Comparison of ENCODE assay signal across 24 cellular contexts in genomic region chr6:169156108-169156821, GRCh38.
A peak's percentile ranks its signal among the peaks of the same experiment; 100 is the strongest.
DNase-seq lines count a peak whose midpoint lies in the region; ATAC-seq, FAIRE-seq and TF ChIP-seq lines count a peak whose summit lies in the region.
"Had no signal": no experiment of that assay in that cellular context is flagged by ENCODE, and none has a peak within 500 bp of the region (broad histone marks: within the 10 kb centered on the region; RNA-seq: fewer than 3 reads in every experiment).

No MANE protein-coding gene starts in this region.

- no peaks in the 10 kb centered on the region for H3K9me3 Mint-ChIP-seq in natural killer cell
- H3K9me3 Mint-ChIP-seq: activated CD8-positive, alpha-beta T cell treated with anti-CD3 and anti-CD28 coated beads for 36 hours; activated T-helper 1 cell treated with anti-CD3 and anti-CD28 coated beads, Interleukin-12 subunit alpha, Interleukin-12 subunit beta, Interleukin-2, Interleukin-4 antibody, amounts not matched to agents 30 ng/mL and 10 ng/mL and 1 ng/mL, durations not matched to agents 14 hours and 24 hours and 36 hours had no signal

- no peak for TF ChIP-seq EP300 in gastroesophageal sphincter (IDR thresholded peaks at IDR 0.05)

- no peaks in the 10 kb centered on the region for H3K36me3 Mint-ChIP-seq in natural killer cell

- no peak overlapping the region for H3K4me3 ChIP-seq in gastroesophageal sphincter
- H3K4me3 ChIP-seq: MG63 had no signal

- peak; percentile 10 for DNase-seq in HCEC 1CT
- DNase-seq in astrocyte of the hippocampus (ENCODE audit: low read depth, low spot score): peak; percentile 22
- no peak for DNase-seq in sciatic nerve (ENCODE audit: low spot score)
- no peak for DNase-seq in GM19239 (ENCODE audit: insufficient read length, low spot score)
- DNase-seq in natural killer cell: no peak
- DNase-seq in caudate nucleus (lab: John Stamatoyannopoulos, UW): no peak
- DNase-seq: activated CD8-positive, alpha-beta T cell treated with anti-CD3 and anti-CD28 coated beads for 36 hours; activated naive CD8-positive, alpha-beta T cell treated with anti-CD3 and anti-CD28 coated beads, Interleukin-2, amount 50 U/mL, for 24 hours; cortex of kidney; glutamatergic neuron; mesendoderm; MG63; NCI-H187; NCI-H446; NK-92 treated with Interleukin-12 subunit alpha and Interleukin-12 subunit beta, amount 100 ng/mL, for 24 hours; stimulated activated CD4-positive, alpha-beta T cell treated with anti-CD3 and anti-CD28 coated beads, Interleukin-1b, Interleukin-23, amount 100 ng/mL, for 48 hours; SW 1271; WERI-Rb-1 had no signal

- WGBS in gastroesophageal sphincter (ENCODE audit: low coverage in 1 of 2), 2 donors: 83 to 84% methylated on average over 10 to 12 of the region's 18 CpGs

- H3K27ac ChIP-seq in gastroesophageal sphincter (no peak overlapping the region), caudate nucleus (ENCODE audit: low read depth, low read length) (no peak overlapping the region)
- H3K27ac ChIP-seq: epithelial cell of prostate, WERI-Rb-1 had no signal

- H3K9me3 ChIP-seq in gastroesophageal sphincter: no peaks in the 10 kb centered on the region

- H3K27me3 Mint-ChIP-seq in natural killer cell (ENCODE audit: low read depth in 2 of 2): peaks cover 2 to 17% of the 10 kb centered on the region in 2 donors

- intact Hi-C loops in sciatic nerve (cut with DNase I): no loop called here
- intact Hi-C loops in natural killer cell (cut with micrococcal nuclease): no loop called here

- no peaks in the 10 kb centered on the region for H3K27me3 ChIP-seq in gastroesophageal sphincter
- H3K27me3 ChIP-seq: MG63 had no signal

- TF ChIP-seq POLR2A in gastroesophageal sphincter (IDR thresholded peaks at IDR 0.05): no peak

- no peak for TF ChIP-seq CTCF in gastroesophageal sphincter (IDR thresholded peaks at IDR 0.05)
- no peak for TF ChIP-seq CTCF in natural killer cell (IDR thresholded peaks at IDR 0.05)

- no peaks in the 10 kb centered on the region for H3K4me1 Mint-ChIP-seq in natural killer cell
- H3K4me1 Mint-ChIP-seq: activated naive CD8-positive, alpha-beta T cell treated with anti-CD3 and anti-CD28 coated beads, Interleukin-2, amount 50 U/mL, for 24 hours had no signal

- no peak for FAIRE-seq in GM19239 (lab: Jason Lieb, UNC)
- FAIRE-seq: HepG2, islet of Langerhans had no signal

- H3K4me3 Mint-ChIP-seq in natural killer cell: no peak overlapping the region
- H3K4me3 Mint-ChIP-seq: activated CD8-positive, alpha-beta T cell treated with anti-CD3 and anti-CD28 coated beads for 36 hours; activated naive CD8-positive, alpha-beta T cell treated with anti-CD3 and anti-CD28 coated beads, Interleukin-2, amount 50 U/mL, for 24 hours; activated T-helper 1 cell treated with anti-CD3 and anti-CD28 coated beads, Interleukin-12 subunit alpha, Interleukin-12 subunit beta, Interleukin-2, Interleukin-4 antibody, amounts not matched to agents 30 ng/mL and 10 ng/mL and 1 ng/mL, durations not matched to agents 14 hours and 24 hours and 36 hours had no signal

- H3K4me1 ChIP-seq in gastroesophageal sphincter: peaks cover 0 to 34% (median 15%) of the 10 kb centered on the region in 3 donors

- peak; percentile 50 for ATAC-seq in gastroesophageal sphincter
- ATAC-seq in sciatic nerve: peak; percentile 59
- ATAC-seq in GM21717 (IDR thresholded peaks at IDR 0.05; ENCODE audit: unreplicated experiment): no peak
- no peak for ATAC-seq in natural killer cell
- ATAC-seq: activated CD8-positive, alpha-beta T cell treated with anti-CD3 and anti-CD28 coated beads for 36 hours; activated naive CD8-positive, alpha-beta T cell treated with anti-CD3 and anti-CD28 coated beads, Interleukin-2, amount 50 U/mL, for 24 hours; HepG2 had no signal

- no peaks in the 10 kb centered on the region for H3K36me3 ChIP-seq in gastroesophageal sphincter
- H3K36me3 ChIP-seq: WERI-Rb-1 had no signal

- H3K27ac Mint-ChIP-seq in natural killer cell: no peak overlapping the region
- H3K27ac Mint-ChIP-seq: activated CD8-positive, alpha-beta T cell treated with anti-CD3 and anti-CD28 coated beads for 36 hours; activated naive CD8-positive, alpha-beta T cell treated with anti-CD3 and anti-CD28 coated beads, Interleukin-2, amount 50 U/mL, for 24 hours; activated T-helper 1 cell treated with anti-CD3 and anti-CD28 coated beads, Interleukin-12 subunit alpha, Interleukin-12 subunit beta, Interleukin-2, Interleukin-4 antibody, amounts not matched to agents 30 ng/mL and 10 ng/mL and 1 ng/mL, durations not matched to agents 14 hours and 24 hours and 36 hours had no signal

Comparison
In these comparisons a context has a peak if more than half of its experiments do, and no peak if none do; other contexts are left out.
1. DNase-seq: peak in HCEC 1CT (single experiment) and astrocyte of the hippocampus (single experiment); none in sciatic nerve (single experiment), GM19239 (single experiment), natural killer cell (single experiment) and caudate nucleus (0 of 61).
2. ATAC-seq: peak in gastroesophageal sphincter (single experiment) and sciatic nerve (single experiment); none in GM21717 (single experiment) and natural killer cell (0 of 3).